In genomic region chr1:88730132-88730675, GRCh38 we compare ENCODE assay signal across 16 cellular contexts. TPM values are rescaled to one million over a fixed set of nuclear protein-coding genes. Genes with fewer than 3 reads are reported as not detected.
DNase-seq lines count a peak whose midpoint lies in the region; ATAC-seq, FAIRE-seq and TF ChIP-seq lines count a peak whose summit lies in the region.
"Had no signal": no experiment of that assay in that cellular context is flagged by ENCODE, and none has a peak within 500 bp of the region (broad histone marks: within the 10 kb centered on the region; RNA-seq: fewer than 3 reads in every experiment).

No MANE protein-coding gene starts in this region.

- H3K27ac ChIP-seq in right lobe of liver (no peak overlapping the region), HepG2 (ENCODE audit: extremely low read length, insufficient read depth, low read length) (no peak overlapping the region)
- H3K27ac ChIP-seq: PC-9 had no signal

- no peak overlapping the region for H3K4me3 ChIP-seq in right lobe of liver
- no peak overlapping the region for H3K4me3 ChIP-seq in HepG2 (replicated peaks in 1 of 3; ENCODE audit: insufficient read depth in 1 of 3, low read depth in 2 of 3, low read length in 3 of 3)
- H3K4me3 ChIP-seq: K562, PC-9, tibial nerve had no signal

- peaks cover 87% of the 10 kb centered on the region for H3K79me2 ChIP-seq in HepG2 (ENCODE audit: insufficient read depth, low read length)

- CTCF ChIA-PET in HepG2 (lab: Yijun Ruan, JAX; ENCODE audit: low intra/inter-chr PET ratio, low total read pairs) = no interaction called here

- H3K27me3 ChIP-seq in right lobe of liver = no peaks in the 10 kb centered on the region
- H3K27me3 ChIP-seq in HepG2 (ENCODE audit: control insufficient read depth in 1 of 2, insufficient read depth in 2 of 2, low read length in 2 of 2) = no peaks in the 10 kb centered on the region
- H3K27me3 ChIP-seq: tibial nerve had no signal

- POLR2A ChIA-PET in HepG2 (lab: Yijun Ruan, JAX) = no interaction called here

- peak in 3 of 4 donors; percentile 12 to 30 (median 17) for ATAC-seq in right lobe of liver
- ATAC-seq in HepG2 = no peak
- ATAC-seq in GM21576 (IDR thresholded peaks at IDR 0.05; ENCODE audit: unreplicated experiment) = no peak
- ATAC-seq: K562 had no signal

- intact Hi-C loops in right lobe of liver (cut with DNase I) (no loop called here), HepG2 (cut with micrococcal nuclease; ENCODE audit: unreplicated experiment) (no loop called here)

- no peak for FAIRE-seq in HepG2 (lab: Jason Lieb, UNC)
- FAIRE-seq in HTR-8/SVneo (lab: Jason Lieb, UNC) = no peak
- FAIRE-seq: K562 had no signal

- H3K36me3 ChIP-seq in right lobe of liver = no peaks in the 10 kb centered on the region
- H3K36me3 ChIP-seq in HepG2 (replicated peaks in 1 of 2; ENCODE audit: control insufficient read depth in 1 of 2, insufficient read depth in 2 of 2, low read length in 2 of 2) = peaks cover 0 to 2% of the 10 kb centered on the region in 2 experiments; a peak in 1 of 5 replicates

- no peak for TF ChIP-seq EP300 in HepG2 (IDR thresholded peaks at IDR 0.05; ENCODE audit: low read depth in 2 of 2, low read length in 2 of 2)
- TF ChIP-seq EP300 in HepG2 (CRISPR knock-in tag; IDR thresholded peaks at IDR 0.05; ENCODE audit: borderline replicate concordance) = no peak

- WGBS in right lobe of liver (ENCODE audit: insufficient coverage, low coverage, low lambda C conversion rate, missing lambda C conversion rate) = 67% methylated on average over 1 of the region's 4 CpGs
- 98% methylated on average over 4 of the region's 4 CpGs for whole genome bisulfite sequencing in HepG2 (ENCODE audit: low lambda C conversion rate)

- DNase-seq in right lobe of liver (no peak), HepG2 (ENCODE audit: low spot score) (no peak), SKM-1 treated with dmso at 0.1 percent for 144 hours (lab: John Stamatoyannopoulos, UW; ENCODE audit: unreplicated experiment) (peak; percentile 61), midbrain (lab: John Stamatoyannopoulos, UW) (peak; percentile 19), HTR-8/SVneo (ENCODE audit: insufficient read length, low spot score) (no peak), NCI-H2081 (lab: John Stamatoyannopoulos, UW) (no peak), NAMALWA (ENCODE audit: low spot score) (no peak)
- DNase-seq: ACHN; cortex of kidney; erythroblast; NCI-H1694 treated with DMSO at 0.1 percent for 48 hours; PC-9; stimulated activated CD4-positive, alpha-beta T cell treated with anti-CD3 and anti-CD28 coated beads, Interleukin-4, amount 100 ng/mL, for 4 hours had no signal

- no peak overlapping the region for H3K9ac ChIP-seq in HepG2 (ENCODE audit: insufficient read depth, low read depth, low read length)

- no TSS peak for BruUV-seq in HepG2 (replicated peaks; lab: Mats Ljungman, UMichigan)

- TF ChIP-seq POLR2A in right lobe of liver (IDR thresholded peaks at IDR 0.05) (no peak), HepG2 (IDR thresholded peaks at IDR 0.05; ENCODE audit: insufficient read depth in 1 of 2, low read depth in 2 of 2, low read length in 2 of 2) (no peak)

- no peak overlapping the region for H3K4me2 ChIP-seq in HepG2 (ENCODE audit: low read depth, low read length)
- H3K4me2 ChIP-seq: PC-9 had no signal

- H3K9me3 ChIP-seq in right lobe of liver (no peaks in the 10 kb centered on the region), HepG2 (ENCODE audit: low read length) (peaks cover 10% of the 10 kb centered on the region)

- no peaks in the 10 kb centered on the region; the same call in none of the 2 replicates for H4K20me1 ChIP-seq in HepG2 (ENCODE audit: insufficient read depth, low read length)

- no peak for TF ChIP-seq RAD21 in HepG2 (CRISPR knock-in tag; IDR thresholded peaks at IDR 0.05)

- H3K4me1 ChIP-seq in right lobe of liver (peaks cover 0 to 12% (median 3%) of the 10 kb centered on the region in 4 donors), HepG2 (ENCODE audit: insufficient read depth, low read length) (peaks cover 6% of the 10 kb centered on the region; the same call in 1 of the 2 replicates)

- no peak for TF ChIP-seq CTCF in right lobe of liver (IDR thresholded peaks at IDR 0.05)
- TF ChIP-seq CTCF in HepG2 (CRISPR knock-in tag; IDR thresholded peaks at IDR 0.05) = no peak

- no peak overlapping the region for H2AFZ ChIP-seq in HepG2 (ENCODE audit: low read length)
- H2AFZ ChIP-seq: PC-9 had no signal

- in situ Hi-C loops in HepG2 (cut with HindIII; ENCODE audit: extremely low pct_ligation_motif_present, low pct_unique_long_range_greater_than_20kb) = no loop called here

TF ChIP-seq in HepG2, 621 proteins besides CTCF, POLR2A, EP300 and RAD21:
- TF ChIP-seq SP4 (CRISPR knock-in tag; IDR thresholded peaks at IDR 0.05) (no peak), GPBP1L1 (CRISPR knock-in tag; IDR thresholded peaks at IDR 0.05) (no peak), MTA3 (CRISPR knock-in tag; IDR thresholded peaks at IDR 0.05) (no peak), EZH2 (conservative IDR thresholded peaks at IDR 0.05; ENCODE audit: low read depth, low read length) (no peak), ZNF704 (CRISPR knock-in tag; IDR thresholded peaks at IDR 0.05; ENCODE audit: borderline replicate concordance) (no peak), KLF11 (CRISPR knock-in tag; IDR thresholded peaks at IDR 0.05) (no peak), KAT2B (IDR thresholded peaks at IDR 0.05; ENCODE audit: borderline replicate concordance, low read depth, low read length) (no peak), MTERF4 (CRISPR knock-in tag; IDR thresholded peaks at IDR 0.05) (no peak), THAP11 (CRISPR knock-in tag; IDR thresholded peaks at IDR 0.05) (no peak)

RNA-seq across cellular contexts. Expression of gene PKN2, which starts 46.1 kb away (rescaled TPM):
- 10 to 100 TPM; 13.6 to 16.6 (median 15.0) TPM for total RNA-seq in right lobe of liver
- total RNA-seq in HepG2 (2016; rRNA removed; fragmentation: Illumina TruSeq; extraction: Trizol) = 29.4 and 45.4 TPM in 2 replicates
- total RNA-seq in HepG2 (2016; cell fraction: cytosol; rRNA removed; fragmentation: Illumina TruSeq; extraction: Trizol; ENCODE audit: low read depth) = 34.8 and 39.2 TPM in 2 replicates
- total RNA-seq in HepG2 (2016; cell fraction: insoluble cytoplasmic fraction; rRNA removed; fragmentation: Illumina TruSeq; extraction: Trizol) = 34.6 and 44.6 TPM in 2 replicates
- total RNA-seq in HepG2 (2016; cell fraction: membrane; rRNA removed; fragmentation: Illumina TruSeq; extraction: Trizol) = 19.9 and 20.3 TPM in 2 replicates
- 52.3 and 53.1 TPM in 2 replicates for total RNA-seq in HepG2 (2016; cell fraction: nucleus; rRNA removed; fragmentation: Illumina TruSeq; extraction: Trizol)
- polyA plus RNA-seq in HepG2 (2011; rRNA removed) = 14.0 and 17.0 TPM in 2 replicates
- polyA plus RNA-seq in HepG2 (2011; cell fraction: cytosol; rRNA removed) = 4.9 and 8.1 TPM in 2 replicates
- polyA plus RNA-seq in HepG2 (2011; cell fraction: nucleus; rRNA removed) = 14.0 and 19.9 TPM in 2 replicates
- 14.5 and 17.9 TPM in 2 replicates for polyA plus RNA-seq in HepG2 (2012)
- polyA plus RNA-seq in HepG2 (2016; cell fraction: cytosol; fragmentation: Illumina TruSeq; extraction: Trizol; ENCODE audit: low read depth) = 0.43 and 0.73 TPM in 2 replicates
- 30.5 and 33.8 TPM in 2 replicates for polyA plus RNA-seq in HepG2 (2016; cell fraction: insoluble cytoplasmic fraction; fragmentation: Illumina TruSeq; extraction: Trizol; ENCODE audit: low read depth)
- 2.6 TPM in 2 replicates for polyA plus RNA-seq in HepG2 (2016; cell fraction: membrane; fragmentation: Illumina TruSeq; extraction: Trizol; ENCODE audit: low read depth)
- 59.6 and 69.2 TPM in 2 replicates for polyA plus RNA-seq in HepG2 (2016; cell fraction: nucleus; fragmentation: Illumina TruSeq; extraction: Trizol; ENCODE audit: insufficient read depth, low read depth)
- polyA minus RNA-seq in HepG2 (2011; rRNA and poly(A)+ RNA removed; ENCODE audit: low replicate concordance) = 13.2 and 30.2 TPM in 2 replicates
- 28.5 and 42.5 TPM in 2 replicates for polyA minus RNA-seq in HepG2 (2011; cell fraction: cytosol; rRNA and poly(A)+ RNA removed)
- polyA minus RNA-seq in HepG2 (2011; cell fraction: nucleus; rRNA and poly(A)+ RNA removed) = 80.6 and 105 TPM in 2 replicates

Comparison
In these comparisons a context has a peak if more than half of its experiments do, and no peak if none do; other contexts are left out.
1. ATAC-seq: peak in right lobe of liver (3 of 4); none in HepG2 (single experiment) and GM21576 (single experiment).
2. DNase-seq: peak in SKM-1 treated with dmso at 0.1 percent for 144 hours (single experiment) and midbrain (single experiment); none in right lobe of liver (0 of 3), HepG2 (single experiment), HTR-8/SVneo (single experiment), NCI-H2081 (0 of 2) and NAMALWA (single experiment).